ENCODE assay signal across 1 cellular context in the genomic region with DNA sequence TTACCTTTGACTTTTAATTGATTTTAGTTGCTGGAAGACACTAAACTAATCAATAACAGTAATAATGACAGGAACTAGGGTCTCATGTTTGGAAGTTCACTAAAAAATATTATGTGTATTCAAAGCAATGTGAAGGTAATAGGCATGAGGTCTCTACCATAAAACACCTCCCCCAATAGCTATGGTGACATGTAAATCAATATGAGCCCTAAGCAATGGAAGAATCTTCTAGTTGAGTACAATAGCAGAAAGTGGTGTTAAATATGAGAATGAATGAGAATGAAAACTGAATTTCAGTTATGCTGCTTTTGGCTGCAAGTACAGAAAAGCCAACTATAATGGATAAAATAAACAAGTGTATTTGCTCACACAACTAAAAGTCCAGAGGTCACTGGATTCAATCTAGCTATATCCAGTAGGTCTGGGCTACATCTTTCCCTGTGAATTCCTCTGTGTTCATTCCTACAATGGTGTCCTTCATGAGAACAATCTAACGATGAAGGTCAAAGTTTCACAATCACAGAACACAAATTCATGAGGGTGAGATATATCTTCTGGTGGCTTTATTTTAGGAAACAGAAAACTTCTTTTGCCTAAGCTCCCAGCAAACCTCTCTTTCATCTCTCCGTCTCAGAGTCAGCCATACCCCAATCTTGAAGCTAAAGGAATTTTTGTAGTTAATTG.
TF ChIP-seq lines count a peak whose summit lies in the region.

No MANE protein-coding gene starts in this region.

TF ChIP-seq in HepG2, 621 proteins besides CTCF, POLR2A, EP300 and RAD21 (continued from another document and continues in another):
- TF ChIP-seq, protein P1, sequence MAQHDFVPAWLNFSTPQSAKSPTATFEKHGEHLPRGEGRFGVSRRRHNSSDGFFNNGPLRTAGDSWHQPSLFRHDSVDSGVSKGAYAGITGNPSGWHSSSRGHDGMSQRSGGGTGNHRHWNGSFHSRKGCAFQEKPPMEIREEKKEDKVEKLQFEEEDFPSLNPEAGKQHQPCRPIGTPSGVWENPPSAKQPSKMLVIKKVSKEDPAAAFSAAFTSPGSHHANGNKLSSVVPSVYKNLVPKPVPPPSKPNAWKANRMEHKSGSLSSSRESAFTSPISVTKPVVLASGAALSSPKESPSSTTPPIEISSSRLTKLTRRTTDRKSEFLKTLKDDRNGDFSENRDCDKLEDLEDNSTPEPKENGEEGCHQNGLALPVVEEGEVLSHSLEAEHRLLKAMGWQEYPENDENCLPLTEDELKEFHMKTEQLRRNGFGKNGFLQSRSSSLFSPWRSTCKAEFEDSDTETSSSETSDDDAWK (CRISPR knock-in tag; IDR thresholded peaks at IDR 0.05) = no peak
- TF ChIP-seq EZH2 (conservative IDR thresholded peaks at IDR 0.05; ENCODE audit: low read depth, low read length) (no peak), NKX3-1 (CRISPR knock-in tag; IDR thresholded peaks at IDR 0.05) (peak; percentile 68; the same call in 1 of the 2 replicates), KLF9 (CRISPR knock-in tag; IDR thresholded peaks at IDR 0.05; ENCODE audit: low read depth) (no peak), ZNF720 (CRISPR knock-in tag; IDR thresholded peaks at IDR 0.05) (no peak), ZNF44 (CRISPR knock-in tag; IDR thresholded peaks at IDR 0.05) (no peak), YY1 (IDR thresholded peaks at IDR 0.05; ENCODE audit: insufficient read depth, insufficient replicate concordance, low read depth, low read length) (no peak), NR2F6 (IDR thresholded peaks at IDR 0.05) (peak; percentile 70), NR2F6 (CRISPR knock-in tag; IDR thresholded peaks at IDR 0.05) (peak; percentile 81), ZNF256 (CRISPR knock-in tag; conservative IDR thresholded peaks at IDR 0.05) (no peak), SALL1 (CRISPR knock-in tag; IDR thresholded peaks at IDR 0.05) (peak; percentile 84; the same call in 1 of the 2 replicates), ZFP36L1 (CRISPR knock-in tag; IDR thresholded peaks at IDR 0.05) (no peak), POLR2AphosphoS5 (IDR thresholded peaks at IDR 0.05; ENCODE audit: low read depth, low read length) (no peak), CENPX (CRISPR knock-in tag; IDR thresholded peaks at IDR 0.05) (no peak), FOSL2 (CRISPR knock-in tag; IDR thresholded peaks at IDR 0.05) (peak; percentile 49; the same call in 1 of the 2 replicates), ZNF33B (CRISPR knock-in tag; IDR thresholded peaks at IDR 0.05) (no peak), GATAD1 (CRISPR knock-in tag; IDR thresholded peaks at IDR 0.05) (no peak), TBX2 (CRISPR knock-in tag; IDR thresholded peaks at IDR 0.05; ENCODE audit: borderline replicate concordance) (peak; percentile 33; the same call in 1 of the 2 replicates), HDAC2 (CRISPR knock-in tag; IDR thresholded peaks at IDR 0.05) (peak; percentile 42; the same call in 1 of the 2 replicates), KAT7 (CRISPR knock-in tag; IDR thresholded peaks at IDR 0.05; ENCODE audit: borderline replicate concordance) (no peak), ARNT2 (CRISPR knock-in tag; IDR thresholded peaks at IDR 0.05; ENCODE audit: low read depth) (no peak), TAF1 (CRISPR knock-in tag; IDR thresholded peaks at IDR 0.05) (no peak), GTF3A (CRISPR knock-in tag; conservative IDR thresholded peaks at IDR 0.05) (no peak), KLF12 (CRISPR knock-in tag; IDR thresholded peaks at IDR 0.05; ENCODE audit: borderline replicate concordance) (no peak), ZNF773 (CRISPR knock-in tag; IDR thresholded peaks at IDR 0.05; ENCODE audit: borderline replicate concordance) (no peak), ZNF235 (CRISPR knock-in tag; IDR thresholded peaks at IDR 0.05; ENCODE audit: borderline replicate concordance) (no peak), ZSCAN9 (CRISPR knock-in tag; IDR thresholded peaks at IDR 0.05; ENCODE audit: borderline replicate concordance) (no peak), ATF1 (CRISPR knock-in tag; IDR thresholded peaks at IDR 0.05) (peak; percentile 70; the same call in 1 of the 2 replicates), NFRKB (IDR thresholded peaks at IDR 0.05) (no peak), NFE2L1 (CRISPR knock-in tag; IDR thresholded peaks at IDR 0.05; ENCODE audit: borderline replicate concordance) (no peak), ZNF160 (CRISPR knock-in tag; IDR thresholded peaks at IDR 0.05) (no peak), ONECUT2 (CRISPR knock-in tag; IDR thresholded peaks at IDR 0.05) (peak; percentile 77), TCF12 (IDR thresholded peaks at IDR 0.05) (no peak), TCF12 (CRISPR knock-in tag; IDR thresholded peaks at IDR 0.05) (no peak; the same call in 1 of the 2 replicates), FOXJ3 (CRISPR knock-in tag; IDR thresholded peaks at IDR 0.05; ENCODE audit: borderline replicate concordance) (peak; percentile 84; the same call in 1 of the 2 replicates), ZNF614 (CRISPR knock-in tag; IDR thresholded peaks at IDR 0.05; ENCODE audit: borderline replicate concordance) (no peak; the same call in 1 of the 2 replicates), ZNF496 (CRISPR knock-in tag; IDR thresholded peaks at IDR 0.05; ENCODE audit: insufficient replicate concordance) (no peak), ZNF441 (CRISPR knock-in tag; IDR thresholded peaks at IDR 0.05; ENCODE audit: borderline replicate concordance) (no peak), ZNF296 (CRISPR knock-in tag; conservative IDR thresholded peaks at IDR 0.05) (no peak), THYN1 (CRISPR knock-in tag; IDR thresholded peaks at IDR 0.05; ENCODE audit: borderline replicate concordance, low read depth) (no peak), KDM4B (CRISPR knock-in tag; IDR thresholded peaks at IDR 0.05) (0 out of 2 replicates have a peak, but pooled peaks have one; percentile 38), MEF2D (CRISPR knock-in tag; IDR thresholded peaks at IDR 0.05) (peak; percentile 69; the same call in 1 of the 2 replicates), JARID2 (CRISPR knock-in tag; IDR thresholded peaks at IDR 0.05; ENCODE audit: insufficient replicate concordance) (no peak), SSRP1 (CRISPR knock-in tag; IDR thresholded peaks at IDR 0.05) (no peak), ZNF484 (CRISPR knock-in tag; IDR thresholded peaks at IDR 0.05; ENCODE audit: borderline replicate concordance, low read depth) (no peak), ZFP41 (CRISPR knock-in tag; IDR thresholded peaks at IDR 0.05; ENCODE audit: borderline replicate concordance) (no peak), ZFP82 (CRISPR knock-in tag; IDR thresholded peaks at IDR 0.05; ENCODE audit: borderline replicate concordance) (no peak), RXRB (CRISPR knock-in tag; IDR thresholded peaks at IDR 0.05; ENCODE audit: borderline replicate concordance) (peak; percentile 66), RBM39 (IDR thresholded peaks at IDR 0.05; ENCODE audit: low read depth, low read length, poor library complexity, severe bottlenecking) (no peak)
- TF ChIP-seq, protein P2, sequence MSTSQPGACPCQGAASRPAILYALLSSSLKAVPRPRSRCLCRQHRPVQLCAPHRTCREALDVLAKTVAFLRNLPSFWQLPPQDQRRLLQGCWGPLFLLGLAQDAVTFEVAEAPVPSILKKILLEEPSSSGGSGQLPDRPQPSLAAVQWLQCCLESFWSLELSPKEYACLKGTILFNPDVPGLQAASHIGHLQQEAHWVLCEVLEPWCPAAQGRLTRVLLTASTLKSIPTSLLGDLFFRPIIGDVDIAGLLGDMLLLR (CRISPR knock-in tag; IDR thresholded peaks at IDR 0.05) = no peak
- TF ChIP-seq, protein P3, sequence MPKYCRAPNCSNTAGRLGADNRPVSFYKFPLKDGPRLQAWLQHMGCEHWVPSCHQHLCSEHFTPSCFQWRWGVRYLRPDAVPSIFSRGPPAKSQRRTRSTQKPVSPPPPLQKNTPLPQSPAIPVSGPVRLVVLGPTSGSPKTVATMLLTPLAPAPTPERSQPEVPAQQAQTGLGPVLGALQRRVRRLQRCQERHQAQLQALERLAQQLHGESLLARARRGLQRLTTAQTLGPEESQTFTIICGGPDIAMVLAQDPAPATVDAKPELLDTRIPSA (CRISPR knock-in tag; IDR thresholded peaks at IDR 0.05; ENCODE audit: borderline replicate concordance) = no peak
- TF ChIP-seq, protein P4, sequence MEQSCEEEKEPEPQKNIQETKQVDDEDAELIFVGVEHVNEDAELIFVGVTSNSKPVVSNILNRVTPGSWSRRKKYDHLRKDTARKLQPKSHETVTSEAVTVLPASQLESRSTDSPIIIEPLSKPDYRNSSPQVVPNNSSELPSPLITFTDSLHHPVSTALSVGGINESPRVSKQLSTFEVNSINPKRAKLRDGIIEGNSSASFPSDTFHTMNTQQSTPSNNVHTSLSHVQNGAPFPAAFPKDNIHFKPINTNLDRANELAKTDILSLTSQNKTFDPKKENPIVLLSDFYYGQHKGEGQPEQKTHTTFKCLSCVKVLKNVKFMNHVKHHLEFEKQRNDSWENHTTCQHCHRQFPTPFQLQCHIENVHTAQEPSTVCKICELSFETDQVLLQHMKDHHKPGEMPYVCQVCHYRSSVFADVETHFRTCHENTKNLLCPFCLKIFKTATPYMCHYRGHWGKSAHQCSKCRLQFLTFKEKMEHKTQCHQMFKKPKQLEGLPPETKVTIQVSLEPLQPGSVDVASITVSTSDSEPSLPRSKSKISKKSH (CRISPR knock-in tag; IDR thresholded peaks at IDR 0.05; ENCODE audit: borderline replicate concordance) = no peak
- TF ChIP-seq, protein P5, sequence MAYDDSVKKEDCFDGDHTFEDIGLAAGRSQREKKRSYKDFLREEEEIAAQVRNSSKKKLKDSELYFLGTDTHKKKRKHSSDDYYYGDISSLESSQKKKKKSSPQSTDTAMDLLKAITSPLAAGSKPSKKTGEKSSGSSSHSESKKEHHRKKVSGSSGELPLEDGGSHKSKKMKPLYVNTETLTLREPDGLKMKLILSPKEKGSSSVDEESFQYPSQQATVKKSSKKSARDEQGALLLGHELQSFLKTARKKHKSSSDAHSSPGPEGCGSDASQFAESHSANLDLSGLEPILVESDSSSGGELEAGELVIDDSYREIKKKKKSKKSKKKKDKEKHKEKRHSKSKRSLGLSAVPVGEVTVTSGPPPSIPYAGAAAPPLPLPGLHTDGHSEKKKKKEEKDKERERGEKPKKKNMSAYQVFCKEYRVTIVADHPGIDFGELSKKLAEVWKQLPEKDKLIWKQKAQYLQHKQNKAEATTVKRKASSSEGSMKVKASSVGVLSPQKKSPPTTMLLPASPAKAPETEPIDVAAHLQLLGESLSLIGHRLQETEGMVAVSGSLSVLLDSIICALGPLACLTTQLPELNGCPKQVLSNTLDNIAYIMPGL (CRISPR knock-in tag; IDR thresholded peaks at IDR 0.05; ENCODE audit: borderline replicate concordance in 1 of 2, low read depth in 1 of 2) = no peak
- TF ChIP-seq, protein P6, sequence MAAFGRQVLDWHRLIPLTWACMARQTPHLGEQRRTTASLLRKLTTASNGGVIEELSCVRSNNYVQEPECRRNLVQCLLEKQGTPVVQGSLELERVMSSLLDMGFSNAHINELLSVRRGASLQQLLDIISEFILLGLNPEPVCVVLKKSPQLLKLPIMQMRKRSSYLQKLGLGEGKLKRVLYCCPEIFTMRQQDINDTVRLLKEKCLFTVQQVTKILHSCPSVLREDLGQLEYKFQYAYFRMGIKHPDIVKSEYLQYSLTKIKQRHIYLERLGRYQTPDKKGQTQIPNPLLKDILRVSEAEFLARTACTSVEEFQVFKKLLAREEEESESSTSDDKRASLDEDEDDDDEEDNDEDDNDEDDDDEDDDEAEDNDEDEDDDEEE (CRISPR knock-in tag; IDR thresholded peaks at IDR 0.05) = no peak
- TF ChIP-seq, protein P7, sequence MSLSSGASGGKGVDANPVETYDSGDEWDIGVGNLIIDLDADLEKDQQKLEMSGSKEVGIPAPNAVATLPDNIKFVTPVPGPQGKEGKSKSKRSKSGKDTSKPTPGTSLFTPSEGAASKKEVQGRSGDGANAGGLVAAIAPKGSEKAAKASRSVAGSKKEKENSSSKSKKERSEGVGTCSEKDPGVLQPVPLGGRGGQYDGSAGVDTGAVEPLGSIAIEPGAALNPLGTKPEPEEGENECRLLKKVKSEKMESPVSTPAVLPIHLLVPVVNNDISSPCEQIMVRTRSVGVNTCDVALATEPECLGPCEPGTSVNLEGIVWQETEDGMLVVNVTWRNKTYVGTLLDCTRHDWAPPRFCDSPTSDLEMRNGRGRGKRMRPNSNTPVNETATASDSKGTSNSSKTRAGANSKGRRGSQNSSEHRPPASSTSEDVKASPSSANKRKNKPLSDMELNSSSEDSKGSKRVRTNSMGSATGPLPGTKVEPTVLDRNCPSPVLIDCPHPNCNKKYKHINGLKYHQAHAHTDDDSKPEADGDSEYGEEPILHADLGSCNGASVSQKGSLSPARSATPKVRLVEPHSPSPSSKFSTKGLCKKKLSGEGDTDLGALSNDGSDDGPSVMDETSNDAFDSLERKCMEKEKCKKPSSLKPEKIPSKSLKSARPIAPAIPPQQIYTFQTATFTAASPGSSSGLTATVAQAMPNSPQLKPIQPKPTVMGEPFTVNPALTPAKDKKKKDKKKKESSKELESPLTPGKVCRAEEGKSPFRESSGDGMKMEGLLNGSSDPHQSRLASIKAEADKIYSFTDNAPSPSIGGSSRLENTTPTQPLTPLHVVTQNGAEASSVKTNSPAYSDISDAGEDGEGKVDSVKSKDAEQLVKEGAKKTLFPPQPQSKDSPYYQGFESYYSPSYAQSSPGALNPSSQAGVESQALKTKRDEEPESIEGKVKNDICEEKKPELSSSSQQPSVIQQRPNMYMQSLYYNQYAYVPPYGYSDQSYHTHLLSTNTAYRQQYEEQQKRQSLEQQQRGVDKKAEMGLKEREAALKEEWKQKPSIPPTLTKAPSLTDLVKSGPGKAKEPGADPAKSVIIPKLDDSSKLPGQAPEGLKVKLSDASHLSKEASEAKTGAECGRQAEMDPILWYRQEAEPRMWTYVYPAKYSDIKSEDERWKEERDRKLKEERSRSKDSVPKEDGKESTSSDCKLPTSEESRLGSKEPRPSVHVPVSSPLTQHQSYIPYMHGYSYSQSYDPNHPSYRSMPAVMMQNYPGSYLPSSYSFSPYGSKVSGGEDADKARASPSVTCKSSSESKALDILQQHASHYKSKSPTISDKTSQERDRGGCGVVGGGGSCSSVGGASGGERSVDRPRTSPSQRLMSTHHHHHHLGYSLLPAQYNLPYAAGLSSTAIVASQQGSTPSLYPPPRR (CRISPR knock-in tag; IDR thresholded peaks at IDR 0.05; ENCODE audit: borderline replicate concordance) = peak; percentile 74
- TF ChIP-seq, protein P8, sequence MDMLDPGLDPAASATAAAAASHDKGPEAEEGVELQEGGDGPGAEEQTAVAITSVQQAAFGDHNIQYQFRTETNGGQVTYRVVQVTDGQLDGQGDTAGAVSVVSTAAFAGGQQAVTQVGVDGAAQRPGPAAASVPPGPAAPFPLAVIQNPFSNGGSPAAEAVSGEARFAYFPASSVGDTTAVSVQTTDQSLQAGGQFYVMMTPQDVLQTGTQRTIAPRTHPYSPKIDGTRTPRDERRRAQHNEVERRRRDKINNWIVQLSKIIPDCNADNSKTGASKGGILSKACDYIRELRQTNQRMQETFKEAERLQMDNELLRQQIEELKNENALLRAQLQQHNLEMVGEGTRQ (IDR thresholded peaks at IDR 0.05; ENCODE audit: low read depth, low read length) = no peak
- TF ChIP-seq, protein P8 (CRISPR knock-in tag; IDR thresholded peaks at IDR 0.05; ENCODE audit: borderline replicate concordance) = no peak
